In the genomic region with DNA sequence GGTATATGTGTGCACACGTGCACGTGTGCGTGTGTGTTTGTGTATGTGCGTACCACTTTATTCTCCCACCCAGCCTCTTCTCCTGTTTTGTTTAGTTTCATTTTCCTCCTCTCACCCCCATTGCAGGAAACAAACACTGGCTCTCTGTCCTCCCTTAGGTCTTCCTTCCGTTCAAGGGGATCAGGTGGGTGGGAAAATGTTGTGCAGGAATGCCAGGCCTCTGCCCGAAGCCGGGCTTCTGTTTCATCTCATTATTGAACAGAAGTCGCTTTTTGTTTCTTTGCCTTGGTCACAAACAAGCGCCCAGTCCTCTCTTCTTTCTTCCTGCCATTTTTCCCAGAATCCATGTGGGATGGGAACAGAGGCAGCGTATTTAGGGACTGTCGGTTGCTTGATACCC, we compare ENCODE assay signal across 24 cellular contexts.
DNase-seq lines count a peak whose midpoint lies in the region; ATAC-seq, FAIRE-seq and TF ChIP-seq lines count a peak whose summit lies in the region.
"Had no signal": no experiment of that assay in that cellular context is flagged by ENCODE, and none has a peak within 500 bp of the region (broad histone marks: within the 10 kb centered on the region; RNA-seq: fewer than 3 reads in every experiment).

No MANE protein-coding gene starts in this region.

- H3K4me1 ChIP-seq in cardiac muscle cell (ENCODE audit: low read depth) = peaks cover 48% of the 10 kb centered on the region
- H3K4me1 ChIP-seq in astrocyte (ENCODE audit: insufficient read depth, low read length) = peaks cover 33% of the 10 kb centered on the region
- H3K4me1 ChIP-seq in muscle layer of colon (ENCODE audit: insufficient read depth, low read length) = peaks cover 85% of the 10 kb centered on the region
- H3K4me1 ChIP-seq in thoracic aorta (ENCODE audit: control insufficient read depth in 1 of 2, low read depth in 2 of 2) = peaks cover 58 to 96% of the 10 kb centered on the region in 2 donors

- H2AFZ ChIP-seq in astrocyte (ENCODE audit: low read depth, low read length) = no peak overlapping the region

- H3K4me3 ChIP-seq in cardiac muscle cell (no peak overlapping the region), astrocyte (ENCODE audit: insufficient read depth, low read depth, low read length) (no peak overlapping the region), muscle layer of colon (ENCODE audit: low read depth in 1 of 2, low read length in 2 of 2) (peak overlapping the region in 1 of 2 donors; percentile 21), thoracic aorta (no peak overlapping the region)
- H3K4me3 ChIP-seq: body of pancreas had no signal

- H3K9ac ChIP-seq in astrocyte (ENCODE audit: low read length) = no peak overlapping the region
- no peak overlapping the region for H3K9ac ChIP-seq in muscle layer of colon (ENCODE audit: low read length)

- peak overlapping the region; percentile 12 for H3K27ac Mint-ChIP-seq in astrocyte (ENCODE audit: unreplicated experiment)
- H3K27ac Mint-ChIP-seq: activated B cell treated with CpG ODN at 0.5 μM for 24 hours; activated CD4-positive, alpha-beta memory T cell treated with anti-CD3 and anti-CD28 coated beads for 36 hours; activated naive CD4-positive, alpha-beta T cell treated with anti-CD3 and anti-CD28 coated beads, Interleukin-2, amount 50 U/mL, for 72 hours had no signal

- H3K4me3 Mint-ChIP-seq in astrocyte (ENCODE audit: unreplicated experiment) = no peak overlapping the region
- H3K4me3 Mint-ChIP-seq: activated B cell treated with CpG ODN at 0.5 μM for 24 hours; activated CD4-positive, alpha-beta memory T cell treated with anti-CD3 and anti-CD28 coated beads for 36 hours; stimulated activated naive CD8-positive, alpha-beta T cell treated with anti-CD3 and anti-CD28 coated beads, Interleukin-15, amount 100 ng/mL, for 72 hours had no signal

- no peak for ATAC-seq in left ventricle myocardium superior
- no peak for ATAC-seq in thoracic aorta (ENCODE audit: insufficient number of reproducible peaks, low FRiP score, low read depth)
- ATAC-seq in HG03196 (IDR thresholded peaks at IDR 0.05; ENCODE audit: unreplicated experiment) = no peak
- ATAC-seq in GM18502 (IDR thresholded peaks at IDR 0.05; ENCODE audit: poor library complexity, unreplicated experiment) = no peak
- ATAC-seq: activated naive CD4-positive, alpha-beta T cell treated with anti-CD3 and anti-CD28 coated beads, Interleukin-2, amount 50 U/mL, for 72 hours; body of pancreas; left colon; stimulated activated naive CD8-positive, alpha-beta T cell treated with anti-CD3 and anti-CD28 coated beads, Interleukin-15, amount 100 ng/mL, for 72 hours had no signal

- H3K27me3 Mint-ChIP-seq in astrocyte (ENCODE audit: low read depth, unreplicated experiment) = no peaks in the 10 kb centered on the region
- H3K27me3 Mint-ChIP-seq: activated CD4-positive, alpha-beta memory T cell treated with anti-CD3 and anti-CD28 coated beads for 36 hours; stimulated activated naive CD8-positive, alpha-beta T cell treated with anti-CD3 and anti-CD28 coated beads, Interleukin-15, amount 100 ng/mL, for 72 hours had no signal

- H3K27me3 ChIP-seq in cardiac muscle cell (no peaks in the 10 kb centered on the region), astrocyte (ENCODE audit: insufficient read depth, low read length) (no peaks in the 10 kb centered on the region), muscle layer of colon (ENCODE audit: control insufficient read depth in 1 of 2, insufficient read depth in 2 of 2, low read length in 2 of 2) (no peaks in the 10 kb centered on the region), thoracic aorta (replicated peaks; ENCODE audit: insufficient read depth) (no peaks in the 10 kb centered on the region)
- H3K27me3 ChIP-seq: body of pancreas had no signal

- intact Hi-C loops in left ventricle myocardium superior (cut with micrococcal nuclease) = no loop called here

- H4K20me1 ChIP-seq in astrocyte (ENCODE audit: insufficient read depth, low read length) = peaks cover 99% of the 10 kb centered on the region

- H3K9me3 ChIP-seq in cardiac muscle cell (ENCODE audit: low read depth) (no peaks in the 10 kb centered on the region), astrocyte (ENCODE audit: insufficient read depth, low read depth, low read length) (no peaks in the 10 kb centered on the region), muscle layer of colon (ENCODE audit: low read length) (no peaks in the 10 kb centered on the region), thoracic aorta (no peaks in the 10 kb centered on the region)
- H3K9me3 ChIP-seq: body of pancreas had no signal

- H3K4me2 ChIP-seq in astrocyte (ENCODE audit: low read length) = peak overlapping the region; percentile 51

- H3K79me2 ChIP-seq in astrocyte (ENCODE audit: insufficient read depth, low read length) = peaks cover 100% of the 10 kb centered on the region

- TF ChIP-seq CTCF in cardiac muscle cell (IDR thresholded peaks at IDR 0.05; ENCODE audit: low read depth, low read length) (no peak), astrocyte (IDR thresholded peaks at IDR 0.05; ENCODE audit: insufficient read depth, low read depth, low read length) (no peak), thoracic aorta (IDR thresholded peaks at IDR 0.05) (no peak)

- H3K27ac ChIP-seq in cardiac muscle cell = peak overlapping the region; percentile 75
- no peak overlapping the region for H3K27ac ChIP-seq in astrocyte (ENCODE audit: low read depth, low read length)
- peak overlapping the region; percentile 41 for H3K27ac ChIP-seq in muscle layer of colon (ENCODE audit: low read depth, low read length)
- H3K27ac ChIP-seq in thoracic aorta = peak overlapping the region; percentile 31 to 66
- H3K27ac ChIP-seq: body of pancreas, C4-2B, epithelial cell of prostate had no signal

- no peak for DNase-seq in cardiac muscle cell (ENCODE audit: low read depth in 1 of 2, low spot score in 1 of 2)
- DNase-seq in left ventricle myocardium superior = no peak
- DNase-seq in astrocyte (ENCODE audit: low read depth) = no peak
- no peak for DNase-seq in thoracic aorta (ENCODE audit: low spot score)
- DNase-seq in NOMO-1 treated with dmso at 0.1 percent for 144 hours (lab: John Stamatoyannopoulos, UW; ENCODE audit: unreplicated experiment) = no peak
- DNase-seq: activated B cell treated with CpG ODN at 0.5 μM for 24 hours; activated CD4-positive, alpha-beta memory T cell treated with anti-CD3 and anti-CD28 coated beads for 36 hours; activated T-cell treated with anti-CD3 and anti-CD28 coated beads, Interleukin-2, amount 50 U/mL, for 1 hour; body of pancreas; dermis blood vessel endothelial cell; HCEC 1CT; left colon; NCI-H2171 treated with DMSO at 0.1 percent for 48 hours; OCI-M1; stimulated activated CD4-positive, alpha-beta T cell treated with anti-CD3 and anti-CD28 coated beads, Interleukin-2, amount 100 ng/mL, for 24 hours; stimulated activated naive CD8-positive, alpha-beta T cell treated with anti-CD3 and anti-CD28 coated beads, Interleukin-15, amount 100 ng/mL, for 72 hours had no signal

- no peak for FAIRE-seq in astrocyte (lab: Jason Lieb, UNC)
- FAIRE-seq: frontal cortex, G401.6 had no signal

- peaks cover 14% of the 10 kb centered on the region for H3K36me3 Mint-ChIP-seq in astrocyte (ENCODE audit: low read depth, unreplicated experiment)
- H3K36me3 Mint-ChIP-seq: activated CD4-positive, alpha-beta memory T cell treated with anti-CD3 and anti-CD28 coated beads for 36 hours; activated naive CD4-positive, alpha-beta T cell treated with anti-CD3 and anti-CD28 coated beads, Interleukin-2, amount 50 U/mL, for 72 hours had no signal

- H3K36me3 ChIP-seq in cardiac muscle cell (no peaks in the 10 kb centered on the region), astrocyte (ENCODE audit: insufficient read depth, low read length) (no peaks in the 10 kb centered on the region), muscle layer of colon (ENCODE audit: insufficient read depth, low read length) (no peaks in the 10 kb centered on the region), thoracic aorta (no peaks in the 10 kb centered on the region)

- no peaks in the 10 kb centered on the region for H3K9me3 Mint-ChIP-seq in astrocyte (ENCODE audit: unreplicated experiment)
- H3K9me3 Mint-ChIP-seq: activated B cell treated with CpG ODN at 0.5 μM for 24 hours; activated CD4-positive, alpha-beta memory T cell treated with anti-CD3 and anti-CD28 coated beads for 36 hours; activated naive CD4-positive, alpha-beta T cell treated with anti-CD3 and anti-CD28 coated beads, Interleukin-2, amount 50 U/mL, for 72 hours; stimulated activated naive CD8-positive, alpha-beta T cell treated with anti-CD3 and anti-CD28 coated beads, Interleukin-15, amount 100 ng/mL, for 72 hours had no signal

- H3K4me1 Mint-ChIP-seq in astrocyte (ENCODE audit: low read depth, unreplicated experiment) = peaks cover 92% of the 10 kb centered on the region
